ENCODE assay signal across 8 cellular contexts in genomic region chr3:128681277-128681829, GRCh38. TPM values are rescaled to one million over a fixed set of nuclear protein-coding genes. Genes with fewer than 3 reads are reported as not detected.
DNase-seq lines count a peak whose midpoint lies in the region; ATAC-seq and TF ChIP-seq lines count a peak whose summit lies in the region.

No MANE protein-coding gene starts in this region.

- H3K9me2 ChIP-seq in GM23248 (ENCODE audit: insufficient read depth) = no peaks in the 10 kb centered on the region
- H3K9me2 ChIP-seq in SU-DHL-6 (replicated peaks; ENCODE audit: insufficient read depth, low read length) = no peaks in the 10 kb centered on the region

- H3K27ac ChIP-seq in A673 (ENCODE audit: low read depth, low read length, poor library complexity, severe bottlenecking) = peak overlapping the region; percentile 87
- peak overlapping the region; percentile 79 for H3K27ac ChIP-seq in GM23248
- H3K27ac ChIP-seq in SU-DHL-6 (ENCODE audit: low read depth, low read length) = peak overlapping the region; percentile 59

- peak overlapping the region; percentile 47 for H3K4me3 ChIP-seq in A673 (ENCODE audit: low read depth, low read length, poor library complexity, severe bottlenecking)
- peak overlapping the region; percentile 77 for H3K4me3 ChIP-seq in GM23248
- peak overlapping the region; percentile 56 for H3K4me3 ChIP-seq in SU-DHL-6 (ENCODE audit: insufficient read depth, low read length, poor library complexity, severe bottlenecking)
- H3K4me3 ChIP-seq in fibroblast of mammary gland (ENCODE audit: control insufficient read depth, low read depth, low read length) = peak overlapping the region; percentile 78

- H3K9me3 ChIP-seq in A673 (ENCODE audit: low read depth, low read length, poor library complexity, severe bottlenecking) = no peaks in the 10 kb centered on the region
- H3K9me3 ChIP-seq in GM23248 (ENCODE audit: low read depth) = no peaks in the 10 kb centered on the region
- no peaks in the 10 kb centered on the region for H3K9me3 ChIP-seq in SU-DHL-6 (ENCODE audit: insufficient read depth, low read length)

- H3K36me3 ChIP-seq in A673 (ENCODE audit: insufficient read depth, low read length, poor library complexity, severe bottlenecking) = no peaks in the 10 kb centered on the region
- no peaks in the 10 kb centered on the region for H3K36me3 ChIP-seq in GM23248 (ENCODE audit: low read depth)
- H3K36me3 ChIP-seq in SU-DHL-6 (ENCODE audit: low read length) = no peaks in the 10 kb centered on the region

- peaks cover 4% of the 10 kb centered on the region for H3K4me1 ChIP-seq in A673 (ENCODE audit: insufficient read depth, low read length, poor library complexity, severe bottlenecking)
- no peaks in the 10 kb centered on the region for H3K4me1 ChIP-seq in GM23248 (ENCODE audit: insufficient read depth)

- H3F3A ChIP-seq in GM23248 (ENCODE audit: insufficient read depth) (no peaks in the 10 kb centered on the region), SU-DHL-6 (ENCODE audit: insufficient read depth) (peaks cover 21% of the 10 kb centered on the region)

- H3K27me3 ChIP-seq in A673 (replicated peaks; ENCODE audit: insufficient read depth, low read depth, low read length, poor library complexity) (no peaks in the 10 kb centered on the region), GM23248 (replicated peaks; ENCODE audit: insufficient read depth) (no peaks in the 10 kb centered on the region), SU-DHL-6 (ENCODE audit: low read length) (no peaks in the 10 kb centered on the region)

- POLR2A ChIA-PET in A673 (lab: Charles Lee; ENCODE audit: low non-redundant PET) = no interaction called here

- H4K20me1 ChIP-seq in GM23248 (ENCODE audit: insufficient read depth) = no peaks in the 10 kb centered on the region
- H4K20me1 ChIP-seq in SU-DHL-6 (ENCODE audit: low read depth, low read length) = no peaks in the 10 kb centered on the region

- no peak for ATAC-seq in GM21723 (IDR thresholded peaks at IDR 0.05; ENCODE audit: unreplicated experiment)

- CTCF ChIA-PET in A673 (lab: Charles Lee) = interaction anchor here (2.1 kb wide), 1 partner anchor 114 kb away, joined by 18 read pairs; no protein-coding TSS in a partner anchor

- WGBS in GM23248 (ENCODE audit: low coverage in 1 of 2, low lambda C conversion rate in 2 of 2, missing lambda C conversion rate in 2 of 2), 2 experiments = 42 to 50% methylated on average over 10 to 11 of the region's 14 CpGs

- H3K79me2 ChIP-seq in GM23248 (ENCODE audit: insufficient read depth) = no peaks in the 10 kb centered on the region
- H3K79me2 ChIP-seq in SU-DHL-6 (ENCODE audit: insufficient read depth, low read length) = no peaks in the 10 kb centered on the region

- H3K9ac ChIP-seq in GM23248 (peak overlapping the region; percentile 92), SU-DHL-6 (ENCODE audit: low read length) (peak overlapping the region; percentile 76)

- no peak for TF ChIP-seq CTCF in A673 (conservative IDR thresholded peaks at IDR 0.05; ENCODE audit: low read depth, low read length)
- no peak for TF ChIP-seq CTCF in SU-DHL-6 (IDR thresholded peaks at IDR 0.05; ENCODE audit: insufficient read depth, low read length, poor library complexity, severe bottlenecking)
- no peak for TF ChIP-seq CTCF in fibroblast of mammary gland (conservative IDR thresholded peaks at IDR 0.05; ENCODE audit: control insufficient read depth, insufficient read depth, low read depth, low read length)

- H3K4me2 ChIP-seq in GM23248 (ENCODE audit: unreplicated experiment) (peak overlapping the region; percentile 80), SU-DHL-6 (ENCODE audit: low read depth, low read length, poor library complexity, severe bottlenecking) (peak overlapping the region; percentile 97)

- DNase-seq in A673 (ENCODE audit: low spot score) (no peak), GM23248 (no peak), fibroblast of mammary gland (ENCODE audit: low read depth) (peak; percentile 33), pulmonary artery endothelial cell (ENCODE audit: low read depth, low spot score) (peak; percentile 5), HT-29 (ENCODE audit: low spot score) (no peak), AG08395 (ENCODE audit: low spot score) (no peak)

- in situ Hi-C loops in GM23248 (cut with MboI) = no loop called here

- intact Hi-C loops in A673 (cut with micrococcal nuclease; ENCODE audit: unreplicated experiment) = loop anchor here (2.0 to 5.0 kb wide), 2 partner anchors 113 to 126 kb away; no protein-coding TSS in a partner anchor

- peak overlapping the region; percentile 88 for H2AFZ ChIP-seq in GM23248
- peak overlapping the region; percentile 92 for H2AFZ ChIP-seq in SU-DHL-6 (ENCODE audit: low read depth, low read length, severe bottlenecking)

- BruUV-seq in A673 (replicated peaks; lab: Mats Ljungman, UMichigan) = TSS peak; percentile 86

RNA-seq across cellular contexts. Expression of gene RPN1, which starts 30.7 kb away (rescaled TPM):
- total RNA-seq in A673 (2021) = 239 and 254 TPM in 2 replicates
- 393 and 395 TPM in 2 replicates for total RNA-seq in GM23248 (2014; rRNA removed; shearing (Covaris generic))
- polyA plus RNA-seq in GM23248 (2016; fragmentation: Nextera tagmentation; extraction: Ambion mirVana) = 330 and 345 TPM in 2 replicates
- total RNA-seq in pulmonary artery endothelial cell = 583 and 745 TPM in 2 replicates
- total RNA-seq in HT-29 (2014; rRNA removed; shearing (Covaris generic)) = 622 and 639 TPM in 2 replicates

RNA-seq across cellular contexts. Expression of gene RAB7A, which starts 44.6 kb away (rescaled TPM):
- total RNA-seq in A673 (2021) (245 and 258 TPM in 2 replicates), pulmonary artery endothelial cell (40.3 and 40.8 TPM in 2 replicates)
- total RNA-seq in GM23248 (2014; rRNA removed; shearing (Covaris generic)) = 55.1 and 71.3 TPM in 2 replicates
- 255 TPM in 2 replicates for polyA plus RNA-seq in GM23248 (2016; fragmentation: Nextera tagmentation; extraction: Ambion mirVana)
- 69.0 and 79.3 TPM in 2 replicates for total RNA-seq in HT-29 (2014; rRNA removed; shearing (Covaris generic))

Comparison
In these comparisons a context has a peak if more than half of its experiments do, and no peak if none do; other contexts are left out.
1. DNase-seq: peak in fibroblast of mammary gland (single experiment) and pulmonary artery endothelial cell (single experiment); none in A673 (single experiment), GM23248 (single experiment), HT-29 (single experiment) and AG08395 (single experiment).
2. Peak in every context shown above with its lines, with median percentiles within 50 percentile points of each other: H3K27ac ChIP-seq and H3K4me3 ChIP-seq.